Comparison of ENCODE assay signal across 8 cellular contexts in genomic region chr11:843818-844692, GRCh38. TPM values are rescaled to one million over a fixed set of nuclear protein-coding genes. Genes with fewer than 3 reads are reported as not detected.
DNase-seq lines count a peak whose midpoint lies in the region; ATAC-seq and TF ChIP-seq lines count a peak whose summit lies in the region.

No MANE protein-coding gene starts in this region.

- BruUV-seq in A673 (replicated peaks; lab: Mats Ljungman, UMichigan): no TSS peak

- no peak overlapping the region for H4K8ac ChIP-seq in H9 (replicated peaks; ENCODE audit: insufficient read length, low read depth, low read length)

- H3K36me3 ChIP-seq in A673 (ENCODE audit: insufficient read depth, low read length, poor library complexity, severe bottlenecking) (peaks cover 10% of the 10 kb centered on the region), WERI-Rb-1 (peaks cover 31% of the 10 kb centered on the region)

- H3K27me3 ChIP-seq in A673 (replicated peaks; ENCODE audit: insufficient read depth, low read depth, low read length, poor library complexity) (no peaks in the 10 kb centered on the region), H9 (ENCODE audit: insufficient read depth, low read length) (no peaks in the 10 kb centered on the region; the same call in 1 of the 2 replicates), WERI-Rb-1 (ENCODE audit: insufficient read depth, low read depth, severe bottlenecking) (no peaks in the 10 kb centered on the region)

- peaks cover 17 to 36% of the 10 kb centered on the region in 2 experiments for H3K4me1 Mint-ChIP-seq in H9
- peaks cover 17 to 22% of the 10 kb centered on the region in 2 donors for H3K4me1 Mint-ChIP-seq in natural killer cell treated with Interleukin-12 subunit alpha and Interleukin-12 subunit beta and Interleukin-15 and Interleukin-18, amount 100 ng/mL, for 72 hours (ENCODE audit: low read depth in 2 of 2)

- no peak overlapping the region for H4K91ac ChIP-seq in H9 (ENCODE audit: insufficient read length, low read depth, low read length)

- H3K4me1 ChIP-seq in A673 (ENCODE audit: insufficient read depth, low read length, poor library complexity, severe bottlenecking): peaks cover 21% of the 10 kb centered on the region
- peaks cover 2% of the 10 kb centered on the region; the same call in 1 of the 2 replicates for H3K4me1 ChIP-seq in H9 (ENCODE audit: insufficient read depth, low read length)

- H3K79me2 ChIP-seq in H9 (ENCODE audit: insufficient read depth, low read length): no peaks in the 10 kb centered on the region; the same call in 1 of the 2 replicates

- H3K27ac ChIP-seq in A673 (ENCODE audit: low read depth, low read length, poor library complexity, severe bottlenecking): no peak overlapping the region
- H3K27ac ChIP-seq in H9 (ENCODE audit: insufficient read length, low read depth, low read length): no peak overlapping the region
- no peak overlapping the region; the same call in 1 of the 2 replicates for H3K27ac ChIP-seq in WERI-Rb-1

- no peaks in the 10 kb centered on the region for H3K9me3 ChIP-seq in A673 (ENCODE audit: low read depth, low read length, poor library complexity, severe bottlenecking)
- H3K9me3 ChIP-seq in H9 (ENCODE audit: control insufficient read depth, low read depth, low read length): no peaks in the 10 kb centered on the region
- H3K9me3 ChIP-seq in WERI-Rb-1 (ENCODE audit: severe bottlenecking): no peaks in the 10 kb centered on the region

- H2BK12ac ChIP-seq in H9 (ENCODE audit: insufficient read length, low read depth, low read length): no peak overlapping the region

- peak overlapping the region; percentile 84 to 87 for H3K4me3 Mint-ChIP-seq in H9
- peak overlapping the region; percentile 72 for H3K4me3 Mint-ChIP-seq in natural killer cell treated with Interleukin-12 subunit alpha and Interleukin-12 subunit beta and Interleukin-15 and Interleukin-18, amount 100 ng/mL, for 72 hours

- H3K14ac ChIP-seq in H9 (ENCODE audit: insufficient read depth, low read length): no peak overlapping the region

- no peak overlapping the region for H3K4ac ChIP-seq in H9 (ENCODE audit: low read depth, low read length)

- H3K9ac ChIP-seq in H9 (ENCODE audit: extremely low read depth, insufficient read length, low read length): no peak overlapping the region

- peaks cover 7% of the 10 kb centered on the region for H3K27me3 Mint-ChIP-seq in H9 (ENCODE audit: low read depth)
- H3K27me3 Mint-ChIP-seq in natural killer cell treated with Interleukin-12 subunit alpha and Interleukin-12 subunit beta and Interleukin-15 and Interleukin-18, amount 100 ng/mL, for 72 hours: no peaks in the 10 kb centered on the region

- no peak for ATAC-seq in natural killer cell treated with Interleukin-12 subunit alpha and Interleukin-12 subunit beta and Interleukin-15 and Interleukin-18, amount 100 ng/mL, for 72 hours
- ATAC-seq in HG03469 (IDR thresholded peaks at IDR 0.05; ENCODE audit: unreplicated experiment) (no peak), GM21423 (IDR thresholded peaks at IDR 0.05; ENCODE audit: unreplicated experiment) (no peak)

- H4K5ac ChIP-seq in H9 (ENCODE audit: insufficient read length, low read depth, low read length): no peak overlapping the region

- TF ChIP-seq CTCF in A673 (conservative IDR thresholded peaks at IDR 0.05; ENCODE audit: low read depth, low read length) (no peak), H9 (conservative IDR thresholded peaks at IDR 0.05) (no peak; the same call in 1 of the 3 replicates), WERI-Rb-1 (IDR thresholded peaks at IDR 0.05; ENCODE audit: low read depth, low read length) (no peak)

- H2AK5ac ChIP-seq in H9 (ENCODE audit: insufficient read length, low read length): no peak overlapping the region

- H3K4me2 ChIP-seq in H9 (ENCODE audit: insufficient read depth, insufficient read length, low read length): peak overlapping the region; percentile 75

- peak overlapping the region; percentile 18 for H3K18ac ChIP-seq in H9 (ENCODE audit: insufficient read length, low read depth, low read length)

- peaks cover 12% of the 10 kb centered on the region for H3K23me2 ChIP-seq in H9 (ENCODE audit: insufficient read length, low read depth, low read length, poor library complexity, severe bottlenecking)

- H2BK20ac ChIP-seq in H9 (ENCODE audit: low read depth, low read length, poor library complexity, severe bottlenecking): no peak overlapping the region

- no CpG with 5 or more reads among the region's 25 CpGs for WGBS in H9 (ENCODE audit: extremely low coverage, insufficient read length, low lambda C conversion rate)

- intact Hi-C loops in A673 (cut with micrococcal nuclease; ENCODE audit: unreplicated experiment): no loop called here

- H4K20me1 ChIP-seq in H9 (ENCODE audit: control insufficient read depth, insufficient read depth, insufficient read length): peaks cover 6% of the 10 kb centered on the region

- H3K27ac Mint-ChIP-seq in H9: peak overlapping the region in 2 of 3 experiments; percentile 70 to 95; a peak in 3 of 7 replicates
- peak overlapping the region; percentile 18 to 33 for H3K27ac Mint-ChIP-seq in natural killer cell treated with Interleukin-12 subunit alpha and Interleukin-12 subunit beta and Interleukin-15 and Interleukin-18, amount 100 ng/mL, for 72 hours

- POLR2A ChIA-PET in A673 (lab: Charles Lee; ENCODE audit: low non-redundant PET): no interaction called here

- DNase-seq in A673 (ENCODE audit: low spot score) (peak; percentile 68), H9 (peak; percentile 96), WERI-Rb-1 (no peak), fibroblast of the conjunctiva (ENCODE audit: low read depth) (peak; percentile 97), putamen (ENCODE audit: low spot score) (no peak)
- DNase-seq in natural killer cell treated with Interleukin-12 subunit alpha and Interleukin-12 subunit beta and Interleukin-15 and Interleukin-18, amount 100 ng/mL, for 72 hours (ENCODE audit: low spot score): no peak

- no peak overlapping the region for H2AFZ ChIP-seq in H9 (ENCODE audit: low read length)

- H3K56ac ChIP-seq in H9 (ENCODE audit: insufficient read length, low read depth, low read length): no peak overlapping the region

- H3K9me3 Mint-ChIP-seq in H9: no peaks in the 10 kb centered on the region
- no peaks in the 10 kb centered on the region for H3K9me3 Mint-ChIP-seq in natural killer cell treated with Interleukin-12 subunit alpha and Interleukin-12 subunit beta and Interleukin-15 and Interleukin-18, amount 100 ng/mL, for 72 hours

- peaks cover 2% of the 10 kb centered on the region for H3K79me1 ChIP-seq in H9 (ENCODE audit: insufficient read depth, low read depth, low read length, poor library complexity, severe bottlenecking)

- H3K36me3 Mint-ChIP-seq in H9 (ENCODE audit: insufficient read depth in 1 of 3, low read depth in 3 of 3): peaks cover 2 to 22% (median 22%) of the 10 kb centered on the region in 3 experiments; a peak in 6 of 7 replicates
- no peaks in the 10 kb centered on the region for H3K36me3 Mint-ChIP-seq in natural killer cell treated with Interleukin-12 subunit alpha and Interleukin-12 subunit beta and Interleukin-15 and Interleukin-18, amount 100 ng/mL, for 72 hours

- CTCF ChIA-PET in A673 (lab: Charles Lee): no interaction called here

- no peak overlapping the region for H2BK15ac ChIP-seq in H9 (ENCODE audit: low read depth, low read length)

- H3K23ac ChIP-seq in H9 (ENCODE audit: insufficient read length, low read depth, low read length): no peak overlapping the region

- H2BK5ac ChIP-seq in H9 (ENCODE audit: insufficient read length, low read length): no peak overlapping the region

- H3K4me3 ChIP-seq in A673 (ENCODE audit: low read depth, low read length, poor library complexity, severe bottlenecking) (peak overlapping the region; percentile 99), WERI-Rb-1 (ENCODE audit: low read depth, low read length) (peak overlapping the region; percentile 62)

- no peak overlapping the region for H3T11ph ChIP-seq in H9 (ENCODE audit: low read length)

- no peak overlapping the region for H2BK120ac ChIP-seq in H9 (ENCODE audit: low read depth, low read length, poor library complexity, severe bottlenecking)

RNA-seq across cellular contexts. Expression of gene TSPAN4, which starts 1.4 kb away (rescaled TPM):
- total RNA-seq in A673 (2021): 17.5 and 20.4 TPM in 2 replicates
- 63.9 and 64.6 TPM in 2 replicates for total RNA-seq in H9 (2021)
- total RNA-seq in natural killer cell treated with Interleukin-12 subunit alpha and Interleukin-12 subunit beta and Interleukin-15 and Interleukin-18, amount 100 ng/mL, for 72 hours: 10 to 100 TPM; 17.4 to 31.4 TPM

RNA-seq across cellular contexts. Expression of gene POLR2L, which starts 1.7 kb away (rescaled TPM):
- total RNA-seq in A673 (2021) (88.7 and 117 TPM in 2 replicates), H9 (2021) (133 and 135 TPM in 2 replicates)
- total RNA-seq in natural killer cell treated with Interleukin-12 subunit alpha and Interleukin-12 subunit beta and Interleukin-15 and Interleukin-18, amount 100 ng/mL, for 72 hours: 10 to 100 TPM; 97.4 to 97.8 TPM

RNA-seq across cellular contexts. Expression of gene CD151, which starts 11.3 kb away (rescaled TPM):
- total RNA-seq in A673 (2021): 123 and 127 TPM in 2 replicates
- 138 and 142 TPM in 2 replicates for total RNA-seq in H9 (2021)
- 10 to 100 TPM; 45.0 to 72.0 TPM for total RNA-seq in natural killer cell treated with Interleukin-12 subunit alpha and Interleukin-12 subunit beta and Interleukin-15 and Interleukin-18, amount 100 ng/mL, for 72 hours

RNA-seq across cellular contexts. Expression of gene CRACR2B, which starts 16.3 kb away (rescaled TPM):
- total RNA-seq in A673 (2021): 0.90 and 1.1 TPM in 2 replicates
- 28.8 and 29.0 TPM in 2 replicates for total RNA-seq in H9 (2021)
- 1 to 10 TPM; 2.6 to 2.9 TPM for total RNA-seq in natural killer cell treated with Interleukin-12 subunit alpha and Interleukin-12 subunit beta and Interleukin-15 and Interleukin-18, amount 100 ng/mL, for 72 hours

RNA-seq across cellular contexts. Expression of gene PNPLA2, which starts 25.3 kb away (rescaled TPM):
- total RNA-seq in A673 (2021): 45.0 and 45.4 TPM in 2 replicates
- total RNA-seq in H9 (2021): 62.3 and 67.3 TPM in 2 replicates
- total RNA-seq in natural killer cell treated with Interleukin-12 subunit alpha and Interleukin-12 subunit beta and Interleukin-15 and Interleukin-18, amount 100 ng/mL, for 72 hours: 10 to 100 TPM; 69.0 to 95.0 TPM

Comparison
In these comparisons a context has a peak if more than half of its experiments do, and no peak if none do; other contexts are left out.
1. DNase-seq: peak in A673 (single experiment), H9 (single experiment) and fibroblast of the conjunctiva (single experiment); none in WERI-Rb-1 (single experiment), natural killer cell treated with Interleukin-12 subunit alpha and Interleukin-12 subunit beta and Interleukin-15 and Interleukin-18, amount 100 ng/mL, for 72 hours (single experiment) and putamen (single experiment).